Comparison of ENCODE assay signal across 8 cellular contexts in the genomic region with DNA sequence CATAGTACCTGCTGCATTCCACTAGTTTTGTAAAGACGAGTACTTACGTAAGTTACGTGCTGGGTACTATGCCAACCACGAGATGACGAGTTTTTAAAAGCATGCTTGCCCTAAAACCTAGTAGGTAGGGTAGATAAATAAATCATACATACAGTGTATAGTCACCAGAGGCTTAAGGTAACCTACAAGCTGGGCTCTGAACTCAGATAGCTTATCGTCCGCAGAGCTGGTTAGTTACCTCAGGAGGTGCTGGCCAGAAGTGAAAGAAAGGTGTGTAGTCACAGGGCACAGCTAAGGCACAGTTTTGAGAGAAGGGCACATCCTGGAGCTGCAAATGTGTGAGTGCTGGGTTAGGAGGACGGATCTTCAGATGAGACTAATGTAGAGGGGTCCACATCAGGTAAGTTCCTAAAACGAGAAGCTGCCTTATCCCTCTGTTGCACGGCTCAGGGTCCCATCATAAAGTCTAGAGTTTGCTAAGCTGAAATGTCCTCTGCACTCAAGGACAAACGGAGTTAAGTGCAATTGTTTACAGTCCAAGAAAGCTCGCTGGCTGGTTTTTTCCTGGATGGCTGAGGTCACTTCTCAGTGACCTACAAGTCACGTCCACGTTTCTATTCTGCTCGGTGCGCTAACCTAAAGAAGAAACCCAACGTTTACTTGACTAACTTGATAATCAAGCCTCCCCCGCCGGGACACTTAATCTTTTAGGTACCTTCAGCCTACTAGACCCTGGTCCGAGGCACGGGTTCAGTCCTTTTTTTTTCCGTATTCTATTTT. TPM values are rescaled to one million over a fixed set of nuclear protein-coding genes. Genes with fewer than 3 reads are reported as not detected.
DNase-seq lines count a peak whose midpoint lies in the region; ATAC-seq, FAIRE-seq and TF ChIP-seq lines count a peak whose summit lies in the region.

No MANE protein-coding gene starts in this region.

- WGBS in A549 (ENCODE audit: missing lambda C conversion rate), result 67% methylated on average over 22 of the region's 22 CpGs

- H3K4me1 ChIP-seq in A549, result peaks cover 35% of the 10 kb centered on the region

- peak overlapping the region; percentile 80 for H3K4me3 ChIP-seq in A549

- peaks cover 23% of the 10 kb centered on the region for H3K27me3 Mint-ChIP-seq in nephron progenitor cell (ENCODE audit: low read depth, poor library complexity)

- POLR2A ChIA-PET in A549 (lab: Yijun Ruan, JAX), result interaction anchor here (0.9 to 1.8 kb wide), 4 partner anchors 28 to 191 kb away, joined by 3 to 6 read pairs (median 4); partner anchors contain the start of gene SNX2
- POLR2A ChIA-PET in RWPE1 (lab: Yijun Ruan, JAX; ENCODE audit: low non-redundant PET), result no interaction called here

- no peak for TF ChIP-seq EP300 in A549 (IDR thresholded peaks at IDR 0.05)

- H3K4me3 Mint-ChIP-seq in nephron progenitor cell, result peak overlapping the region; percentile 87

- ATAC-seq in A549 (no peak), GM19351 (IDR thresholded peaks at IDR 0.05; ENCODE audit: unreplicated experiment) (peak; percentile 1), esophagus mucosa (peak; percentile 55), GM21515 (IDR thresholded peaks at IDR 0.05; ENCODE audit: unreplicated experiment) (no peak), HG03175 (IDR thresholded peaks at IDR 0.05; ENCODE audit: unreplicated experiment) (no peak)

- no peak for TF ChIP-seq POLR2A in A549 (IDR thresholded peaks at IDR 0.05; ENCODE audit: low read length)

- H3K4me2 ChIP-seq in A549, result peak overlapping the region; percentile 90

- TF ChIP-seq CTCF in A549 (IDR thresholded peaks at IDR 0.05) (no peak), RWPE1 (conservative IDR thresholded peaks at IDR 0.05; ENCODE audit: low read depth) (no peak), nephron progenitor cell (IDR thresholded peaks at IDR 0.05) (no peak)

- FAIRE-seq in A549 (lab: Jason Lieb, UNC), result no peak

- TF ChIP-seq RAD21 in A549 (conservative IDR thresholded peaks at IDR 0.05 in 1 of 2, IDR thresholded peaks at IDR 0.05 in 1 of 2), result no peak

- peak overlapping the region; percentile 94 to 99 for H3K27ac ChIP-seq in A549
- peak overlapping the region; percentile 95 for H3K27ac ChIP-seq in RWPE1

- H3K9me3 ChIP-seq in A549, result no peaks in the 10 kb centered on the region

- peak overlapping the region; percentile 31 for H3K27ac Mint-ChIP-seq in nephron progenitor cell

- peaks cover 30% of the 10 kb centered on the region for H3K4me1 Mint-ChIP-seq in nephron progenitor cell

- H3K9me3 Mint-ChIP-seq in nephron progenitor cell, result peaks cover 6% of the 10 kb centered on the region

- DNase-seq in A549 (ENCODE audit: low read depth in 1 of 2, low spot score in 1 of 2) (no peak), RWPE1 (ENCODE audit: low spot score) (peak; percentile 12), nephron progenitor cell (no peak), NCI-H446 (lab: John Stamatoyannopoulos, UW) (no peak)

- H3K36me3 Mint-ChIP-seq in nephron progenitor cell (ENCODE audit: low read depth), result peaks cover 16% of the 10 kb centered on the region

- CTCF ChIA-PET in A549 (lab: Yijun Ruan, JAX) (interaction anchor here (0.6 to 1.1 kb wide), 3 partner anchors 13 to 373 kb away, joined by 3 read pairs; no protein-coding TSS in a partner anchor), RWPE1 (lab: Yijun Ruan, JAX) (interaction anchor here (0.6 to 2.4 kb wide), 3 partner anchors 12 to 140 kb away, joined by 3 to 6 read pairs (median 5); partner anchors contain the start of gene SNX2)

TF ChIP-seq in A549, 52 proteins besides CTCF, POLR2A, EP300 and RAD21:
- no peak for TF ChIP-seq ZNF302 (CRISPR knock-in tag; IDR thresholded peaks at IDR 0.05)
- no peak for TF ChIP-seq JUN (IDR thresholded peaks at IDR 0.05)
- TF ChIP-seq RARB (CRISPR knock-in tag; IDR thresholded peaks at IDR 0.05), result no peak
- no peak for TF ChIP-seq HES2 (IDR thresholded peaks at IDR 0.05)
- TF ChIP-seq FOSL2 (IDR thresholded peaks at IDR 0.05), result no peak
- TF ChIP-seq FOSL2 (CRISPR knock-in tag; IDR thresholded peaks at IDR 0.05), result no peak
- TF ChIP-seq FOXS1 (CRISPR knock-in tag; IDR thresholded peaks at IDR 0.05), result no peak
- no peak for TF ChIP-seq NR3C1 (IDR thresholded peaks at IDR 0.05)
- no peak for TF ChIP-seq JUNB (IDR thresholded peaks at IDR 0.05)
- TF ChIP-seq TFCP2L1 (CRISPR knock-in tag; IDR thresholded peaks at IDR 0.05), result no peak
- TF ChIP-seq BCL3 (IDR thresholded peaks at IDR 0.05), result no peak
- TF ChIP-seq RNF2 (IDR thresholded peaks at IDR 0.05; ENCODE audit: borderline replicate concordance, low read depth), result no peak
- TF ChIP-seq EHF (CRISPR knock-in tag; IDR thresholded peaks at IDR 0.05), result no peak
- no peak for TF ChIP-seq POLR2AphosphoS2 (conservative IDR thresholded peaks at IDR 0.05; ENCODE audit: low read length)
- TF ChIP-seq CBX8 (IDR thresholded peaks at IDR 0.05), result no peak
- TF ChIP-seq HOXA7 (CRISPR knock-in tag; IDR thresholded peaks at IDR 0.05), result no peak
- TF ChIP-seq PHF8 (IDR thresholded peaks at IDR 0.05; ENCODE audit: borderline replicate concordance, low read depth), result no peak
- no peak for TF ChIP-seq NPAS2 (CRISPR knock-in tag; IDR thresholded peaks at IDR 0.05; ENCODE audit: borderline replicate concordance)

RNA-seq across cellular contexts. Expression of gene SNX24, which starts 1.1 kb away (rescaled TPM):
- polyA plus RNA-seq in A549 (2011; rRNA removed), result 19.6 and 22.4 TPM in 2 replicates
- polyA plus RNA-seq in A549 (2012; cell fraction: cytosol; rRNA removed), result 6.6 and 7.3 TPM in 2 replicates
- polyA plus RNA-seq in A549 (2012; cell fraction: nucleus; rRNA removed), result 2.6 and 4.2 TPM in 2 replicates
- polyA plus RNA-seq in A549 (2017; fragmentation: RNase III; extraction: RNeasy Plus Mini Kit Qiagen cat#74134 plus additional on column Dnase treatment), result 20.4 to 24.7 TPM (median 23.9 TPM) in 3 replicates
- 6.2 and 6.3 TPM in 2 replicates for polyA minus RNA-seq in A549 (2011; rRNA and poly(A)+ RNA removed)
- total RNA-seq in esophagus mucosa, result 31.8 TPM

Comparison
In these comparisons a context has a peak if more than half of its experiments do, and no peak if none do; other contexts are left out.
1. ATAC-seq: peak in GM19351 (single experiment) and esophagus mucosa (single experiment); none in A549 (0 of 2), GM21515 (single experiment) and HG03175 (single experiment).